ENCODE assay signal across 6 cellular contexts in the genomic region with DNA sequence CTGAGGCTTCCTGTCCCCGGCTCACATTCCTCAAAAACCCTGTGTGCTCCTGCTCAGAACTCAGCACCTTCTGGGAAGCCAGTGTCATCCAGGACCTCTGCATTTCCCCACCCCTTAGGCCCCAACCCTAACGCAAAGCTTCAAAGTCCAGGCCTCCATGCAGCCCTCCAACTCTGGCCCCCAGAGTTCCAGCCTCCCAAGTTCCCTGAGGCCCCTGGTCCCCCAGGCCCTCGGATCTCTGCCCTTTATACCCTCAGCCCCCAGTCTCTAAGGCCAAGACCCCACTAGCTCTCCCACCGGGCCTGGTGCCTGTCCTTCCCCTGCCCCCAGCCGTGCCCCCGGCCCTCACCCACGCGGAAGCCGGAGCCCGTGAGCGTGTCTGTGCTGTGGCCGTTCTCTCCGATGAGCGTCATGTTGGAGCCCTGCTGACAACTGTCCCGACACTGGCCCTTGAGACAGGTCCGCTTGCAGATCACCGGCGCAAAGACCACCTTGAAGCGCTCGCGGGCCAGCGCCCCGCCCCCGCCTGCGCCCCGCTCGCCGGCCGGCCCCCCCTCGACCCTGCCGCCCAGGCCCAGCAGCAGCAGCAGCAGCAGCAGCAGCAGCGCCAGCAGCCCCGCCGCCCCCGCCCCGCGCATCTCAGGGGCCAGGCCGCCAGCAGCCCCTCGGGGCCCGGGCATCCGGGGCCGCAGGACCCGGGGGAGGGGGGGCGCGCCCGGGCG.
DNase-seq lines count a peak whose midpoint lies in the region; ATAC-seq lines count a peak whose summit lies in the region.

No MANE protein-coding gene starts in this region.

- ATAC-seq in HG02678 (IDR thresholded peaks at IDR 0.05; ENCODE audit: unreplicated experiment) (no peak), GM21576 (IDR thresholded peaks at IDR 0.05; ENCODE audit: unreplicated experiment) (no peak)

- DNase-seq in stimulated activated CD4-positive, alpha-beta T cell treated with anti-CD3 and anti-CD28 coated beads, Interleukin-4, amount 100 ng/mL, for 1 hour: peak; percentile 48
- no peak for DNase-seq in stimulated activated CD4-positive, alpha-beta T cell treated with anti-CD3 and anti-CD28 coated beads, Interleukin-2, amount 100 ng/mL, for 48 hours
- no peak for DNase-seq in COLO829 (ENCODE audit: low spot score)

- peaks cover 2% of the 10 kb centered on the region for H3K9me3 ChIP-seq in iPS-18c (ENCODE audit: control insufficient read depth, insufficient read depth, low read length)

- peak overlapping the region; percentile 55; the same call in 1 of the 2 replicates for H3K4me3 ChIP-seq in iPS-18c (ENCODE audit: insufficient read depth, low read depth, low read length)
